9 cellular contexts compared by ENCODE assay signal in genomic region chr6:3052481-3053230, GRCh38. TPM values are rescaled to one million over a fixed set of nuclear protein-coding genes. Genes with fewer than 3 reads are reported as not detected.
DNase-seq lines count a peak whose midpoint lies in the region; ATAC-seq and TF ChIP-seq lines count a peak whose summit lies in the region.
"Had no signal": no experiment of that assay in that cellular context is flagged by ENCODE, and none has a peak within 500 bp of the region (broad histone marks: within the 10 kb centered on the region; RNA-seq: fewer than 3 reads in every experiment).

No MANE protein-coding gene starts in this region.

- no peak for TF ChIP-seq CTCF in hepatocyte (IDR thresholded peaks at IDR 0.05; ENCODE audit: poor library complexity)

- H3K27ac ChIP-seq in hepatocyte, result peak overlapping the region; percentile 53

- no peak for DNase-seq in activated T-cell treated with anti-CD3 and anti-CD28 coated beads, Interleukin-2, amount 50 U/mL, for 4 hours
- DNase-seq in activated T-cell treated with anti-CD3 and anti-CD28 coated beads for 4 hours (no peak), T-cell (no peak), hepatocyte (ENCODE audit: low spot score) (peak; percentile 26), NCI-H187 treated with DMSO at 0.1 percent for 48 hours (lab: John Stamatoyannopoulos, UW) (no peak), HT-29 (ENCODE audit: low spot score) (no peak)
- DNase-seq in stimulated activated naive B cell treated with anti-CD40 and anti-IgM and Interleukin-4, amounts not matched to agents 10 μg/mL and 1 μg/mL and 100 μg/mL, for 72 hours, result no peak
- no peak for DNase-seq in activated CD8-positive, alpha-beta memory T cell treated with anti-CD3 and anti-CD28 coated beads for 24 hours
- DNase-seq: stimulated activated CD4-positive, alpha-beta T cell treated with anti-CD3 and anti-CD28 coated beads, Interleukin-12 subunit alpha, Interleukin-12 subunit beta, amount 100 ng/mL, for 4 hours had no signal

- 71% methylated on average over 17 of the region's 17 CpGs for WGBS in hepatocyte (ENCODE audit: low lambda C conversion rate, missing lambda C conversion rate)

- no peak overlapping the region for H3K4me3 ChIP-seq in hepatocyte

- no peaks in the 10 kb centered on the region for H4K20me1 ChIP-seq in hepatocyte (ENCODE audit: insufficient read depth, poor library complexity, severe bottlenecking)

- H3K4me1 ChIP-seq in hepatocyte (ENCODE audit: insufficient read depth), result peaks cover 4% of the 10 kb centered on the region

- peak overlapping the region; percentile 73 for H3K4me3 Mint-ChIP-seq in activated T-cell treated with anti-CD3 and anti-CD28 coated beads, Interleukin-2, amount 50 U/mL, for 4 hours
- peak overlapping the region; percentile 66 to 75 (median 67) for H3K4me3 Mint-ChIP-seq in T-cell
- H3K4me3 Mint-ChIP-seq in stimulated activated naive B cell treated with anti-CD40 and anti-IgM and Interleukin-4, amounts not matched to agents 10 μg/mL and 1 μg/mL and 100 μg/mL, for 72 hours, result peak overlapping the region; percentile 29 to 90

- H3K36me3 ChIP-seq in hepatocyte (replicated peaks; ENCODE audit: insufficient read depth, low read depth), result no peaks in the 10 kb centered on the region

- no peaks in the 10 kb centered on the region for H3K9me3 ChIP-seq in hepatocyte (ENCODE audit: low read depth)

- H3K9me2 ChIP-seq in hepatocyte (replicated peaks; ENCODE audit: insufficient read depth), result no peaks in the 10 kb centered on the region

- no peaks in the 10 kb centered on the region for H3K79me2 ChIP-seq in hepatocyte

- H3K4me2 ChIP-seq in hepatocyte, result peak overlapping the region; percentile 80

- peak overlapping the region; percentile 65 for H2AFZ ChIP-seq in hepatocyte

- ATAC-seq in activated T-cell treated with anti-CD3 and anti-CD28 coated beads, Interleukin-2, amount 50 U/mL, for 4 hours, result no peak
- ATAC-seq in T-cell (replicated peaks in 1 of 4), result no peak
- ATAC-seq in stimulated activated naive B cell treated with anti-CD40 and anti-IgM and Interleukin-4, amounts not matched to agents 10 μg/mL and 1 μg/mL and 100 μg/mL, for 72 hours (replicated peaks), result no peak

- no peaks in the 10 kb centered on the region for H3K9me3 Mint-ChIP-seq in activated T-cell treated with anti-CD3 and anti-CD28 coated beads, Interleukin-2, amount 50 U/mL, for 4 hours
- no peaks in the 10 kb centered on the region for H3K9me3 Mint-ChIP-seq in T-cell
- no peaks in the 10 kb centered on the region for H3K9me3 Mint-ChIP-seq in stimulated activated naive B cell treated with anti-CD40 and anti-IgM and Interleukin-4, amounts not matched to agents 10 μg/mL and 1 μg/mL and 100 μg/mL, for 72 hours

- H3K27me3 Mint-ChIP-seq in activated T-cell treated with anti-CD3 and anti-CD28 coated beads, Interleukin-2, amount 50 U/mL, for 4 hours (ENCODE audit: low read depth), result no peaks in the 10 kb centered on the region
- H3K27me3 Mint-ChIP-seq in T-cell, result peaks cover 0 to 6% of the 10 kb centered on the region in 2 donors
- H3K27me3 Mint-ChIP-seq in stimulated activated naive B cell treated with anti-CD40 and anti-IgM and Interleukin-4, amounts not matched to agents 10 μg/mL and 1 μg/mL and 100 μg/mL, for 72 hours, result peaks cover 12 to 37% of the 10 kb centered on the region in 2 donors

- H3K27me3 ChIP-seq in hepatocyte, result no peaks in the 10 kb centered on the region

- H3K36me3 Mint-ChIP-seq in activated T-cell treated with anti-CD3 and anti-CD28 coated beads, Interleukin-2, amount 50 U/mL, for 4 hours (ENCODE audit: insufficient read depth), result no peaks in the 10 kb centered on the region
- H3K36me3 Mint-ChIP-seq in T-cell, result no peaks in the 10 kb centered on the region
- H3K36me3 Mint-ChIP-seq in stimulated activated naive B cell treated with anti-CD40 and anti-IgM and Interleukin-4, amounts not matched to agents 10 μg/mL and 1 μg/mL and 100 μg/mL, for 72 hours, result no peaks in the 10 kb centered on the region

- peak overlapping the region; percentile 59 to 65 for H3K27ac Mint-ChIP-seq in T-cell
- H3K27ac Mint-ChIP-seq in stimulated activated naive B cell treated with anti-CD40 and anti-IgM and Interleukin-4, amounts not matched to agents 10 μg/mL and 1 μg/mL and 100 μg/mL, for 72 hours, result peak overlapping the region; percentile 68

- peaks cover 12% of the 10 kb centered on the region for H3K4me1 Mint-ChIP-seq in activated T-cell treated with anti-CD3 and anti-CD28 coated beads, Interleukin-2, amount 50 U/mL, for 4 hours (ENCODE audit: low read depth)
- peaks cover 11 to 26% (median 16%) of the 10 kb centered on the region in 3 donors for H3K4me1 Mint-ChIP-seq in T-cell
- peaks cover 10 to 30% of the 10 kb centered on the region in 2 donors for H3K4me1 Mint-ChIP-seq in stimulated activated naive B cell treated with anti-CD40 and anti-IgM and Interleukin-4, amounts not matched to agents 10 μg/mL and 1 μg/mL and 100 μg/mL, for 72 hours

- POLR2A ChIA-PET in T-cell (lab: Charles Lee), result interaction anchor here (0.5 to 1.2 kb wide), 3 partner anchors 9 to 116 kb away, joined by 3 to 8 read pairs (median 7); no protein-coding TSS in a partner anchor

- CTCF ChIA-PET in T-cell (lab: Charles Lee), result interaction anchor here in 1 of 2 donors (1.2 kb wide), 2 partner anchors 11 to 206 kb away, joined by 4 to 5 read pairs; no protein-coding TSS in a partner anchor

RNA-seq across cellular contexts. Expression of gene RIPK1, which starts 15.6 kb away (rescaled TPM):
- total RNA-seq in activated T-cell treated with anti-CD3 and anti-CD28 coated beads, Interleukin-2, amount 50 U/mL, for 4 hours, result 10 to 100 TPM; 16.5 to 17.4 (median 16.6) TPM
- total RNA-seq in T-cell (10 to 100 TPM; 22.5 to 33.8 (median 31.7) TPM), hepatocyte (16.2 and 21.0 TPM in 2 replicates)
- polyA plus RNA-seq in hepatocyte, result 14.0 and 14.6 TPM in 2 replicates
- 11.7 and 12.6 TPM in 2 replicates for total RNA-seq in HT-29 (2014; rRNA removed; shearing (Covaris generic))

RNA-seq across cellular contexts. Expression of gene NQO2, which starts 53.0 kb away (rescaled TPM):
- 10 to 100 TPM; 35.5 to 41.8 (median 38.4) TPM for total RNA-seq in activated T-cell treated with anti-CD3 and anti-CD28 coated beads, Interleukin-2, amount 50 U/mL, for 4 hours
- total RNA-seq in T-cell, result 10 to 100 TPM in 4 of 5 donors, 1 to 10 TPM in 1; 9.1 to 54.6 (median 33.0) TPM
- 22.5 and 23.4 TPM in 2 replicates for total RNA-seq in hepatocyte
- 28.6 and 38.5 TPM in 2 replicates for polyA plus RNA-seq in hepatocyte
- 24.4 and 28.5 TPM in 2 replicates for total RNA-seq in HT-29 (2014; rRNA removed; shearing (Covaris generic))
